1 cellular context compared by ENCODE assay signal in the genomic region with DNA sequence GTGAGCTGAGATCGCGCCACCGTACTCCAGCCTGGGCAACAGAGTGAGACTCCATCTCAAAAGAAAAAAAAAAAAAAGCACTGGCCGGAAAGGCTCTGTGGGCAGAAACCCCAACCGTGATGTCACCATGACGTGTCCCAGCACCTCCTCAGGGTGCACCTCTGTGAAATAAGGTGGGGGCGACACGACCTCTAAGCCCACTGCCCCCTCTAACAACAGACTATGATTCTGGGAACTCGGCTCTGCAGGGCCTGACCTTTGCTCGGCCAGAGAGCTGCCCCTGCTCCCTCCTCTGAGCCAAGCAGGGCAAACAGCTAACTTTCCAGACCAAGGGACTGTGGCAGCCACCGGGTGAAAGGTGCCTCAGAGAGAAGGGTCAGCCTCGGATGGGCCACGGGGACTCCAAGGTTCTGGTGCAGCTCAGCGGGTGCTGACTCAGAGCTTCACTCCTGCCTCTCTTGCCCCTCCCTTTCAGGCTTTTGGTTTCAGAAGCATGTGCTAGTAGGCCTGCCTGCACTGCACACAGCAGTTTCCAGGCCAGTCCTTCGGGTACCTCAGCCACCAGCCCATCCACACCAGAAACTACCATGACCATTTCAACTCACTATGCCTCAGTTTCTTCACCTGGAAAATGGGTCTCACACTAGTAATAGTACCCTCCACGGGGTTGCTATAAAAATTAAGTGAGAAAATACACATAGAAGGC.
TF ChIP-seq lines count a peak whose summit lies in the region.

No MANE protein-coding gene starts in this region.

TF ChIP-seq in HepG2, 621 proteins besides CTCF, POLR2A, EP300 and RAD21 (continued from another document and continues in another):
- TF ChIP-seq, protein P1, sequence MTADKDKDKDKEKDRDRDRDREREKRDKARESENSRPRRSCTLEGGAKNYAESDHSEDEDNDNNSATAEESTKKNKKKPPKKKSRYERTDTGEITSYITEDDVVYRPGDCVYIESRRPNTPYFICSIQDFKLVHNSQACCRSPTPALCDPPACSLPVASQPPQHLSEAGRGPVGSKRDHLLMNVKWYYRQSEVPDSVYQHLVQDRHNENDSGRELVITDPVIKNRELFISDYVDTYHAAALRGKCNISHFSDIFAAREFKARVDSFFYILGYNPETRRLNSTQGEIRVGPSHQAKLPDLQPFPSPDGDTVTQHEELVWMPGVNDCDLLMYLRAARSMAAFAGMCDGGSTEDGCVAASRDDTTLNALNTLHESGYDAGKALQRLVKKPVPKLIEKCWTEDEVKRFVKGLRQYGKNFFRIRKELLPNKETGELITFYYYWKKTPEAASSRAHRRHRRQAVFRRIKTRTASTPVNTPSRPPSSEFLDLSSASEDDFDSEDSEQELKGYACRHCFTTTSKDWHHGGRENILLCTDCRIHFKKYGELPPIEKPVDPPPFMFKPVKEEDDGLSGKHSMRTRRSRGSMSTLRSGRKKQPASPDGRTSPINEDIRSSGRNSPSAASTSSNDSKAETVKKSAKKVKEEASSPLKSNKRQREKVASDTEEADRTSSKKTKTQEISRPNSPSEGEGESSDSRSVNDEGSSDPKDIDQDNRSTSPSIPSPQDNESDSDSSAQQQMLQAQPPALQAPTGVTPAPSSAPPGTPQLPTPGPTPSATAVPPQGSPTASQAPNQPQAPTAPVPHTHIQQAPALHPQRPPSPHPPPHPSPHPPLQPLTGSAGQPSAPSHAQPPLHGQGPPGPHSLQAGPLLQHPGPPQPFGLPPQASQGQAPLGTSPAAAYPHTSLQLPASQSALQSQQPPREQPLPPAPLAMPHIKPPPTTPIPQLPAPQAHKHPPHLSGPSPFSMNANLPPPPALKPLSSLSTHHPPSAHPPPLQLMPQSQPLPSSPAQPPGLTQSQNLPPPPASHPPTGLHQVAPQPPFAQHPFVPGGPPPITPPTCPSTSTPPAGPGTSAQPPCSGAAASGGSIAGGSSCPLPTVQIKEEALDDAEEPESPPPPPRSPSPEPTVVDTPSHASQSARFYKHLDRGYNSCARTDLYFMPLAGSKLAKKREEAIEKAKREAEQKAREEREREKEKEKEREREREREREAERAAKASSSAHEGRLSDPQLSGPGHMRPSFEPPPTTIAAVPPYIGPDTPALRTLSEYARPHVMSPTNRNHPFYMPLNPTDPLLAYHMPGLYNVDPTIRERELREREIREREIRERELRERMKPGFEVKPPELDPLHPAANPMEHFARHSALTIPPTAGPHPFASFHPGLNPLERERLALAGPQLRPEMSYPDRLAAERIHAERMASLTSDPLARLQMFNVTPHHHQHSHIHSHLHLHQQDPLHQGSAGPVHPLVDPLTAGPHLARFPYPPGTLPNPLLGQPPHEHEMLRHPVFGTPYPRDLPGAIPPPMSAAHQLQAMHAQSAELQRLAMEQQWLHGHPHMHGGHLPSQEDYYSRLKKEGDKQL (CRISPR knock-in tag; IDR thresholded peaks at IDR 0.05; ENCODE audit: low read depth) = no peak
- TF ChIP-seq ZKSCAN5 (CRISPR knock-in tag; IDR thresholded peaks at IDR 0.05) (no peak), ZNF850 (CRISPR knock-in tag; conservative IDR thresholded peaks at IDR 0.05) (no peak), JUND (CRISPR knock-in tag; IDR thresholded peaks at IDR 0.05) (no peak), ZNF557 (CRISPR knock-in tag; IDR thresholded peaks at IDR 0.05) (no peak), TEAD3 (CRISPR knock-in tag; optimal IDR thresholded peaks at IDR 0.05; ENCODE audit: borderline replicate concordance) (no peak), ZBTB7A (CRISPR knock-in tag; IDR thresholded peaks at IDR 0.05) (peak; percentile 88; the same call in 1 of the 2 replicates), ZNF598 (CRISPR knock-in tag; IDR thresholded peaks at IDR 0.05; ENCODE audit: borderline replicate concordance) (no peak; the same call in 1 of the 2 replicates), KLF6 (CRISPR knock-in tag; IDR thresholded peaks at IDR 0.05) (no peak), MLXIP (CRISPR knock-in tag; IDR thresholded peaks at IDR 0.05; ENCODE audit: borderline replicate concordance) (no peak), SKI (IDR thresholded peaks at IDR 0.05; ENCODE audit: partially characterized antibody) (peak; percentile 41), ZSCAN31 (CRISPR knock-in tag; IDR thresholded peaks at IDR 0.05; ENCODE audit: low read depth) (0 out of 2 replicates have a peak, but pooled peaks have one; percentile 73), SP5 (CRISPR knock-in tag; IDR thresholded peaks at IDR 0.05; ENCODE audit: borderline replicate concordance, low read depth) (no peak), KMT2B (CRISPR knock-in tag; IDR thresholded peaks at IDR 0.05) (no peak), GABPA (IDR thresholded peaks at IDR 0.05; ENCODE audit: low read depth, low read length) (no peak), GABPA (CRISPR knock-in tag; IDR thresholded peaks at IDR 0.05; ENCODE audit: low read depth) (no peak), ZBTB44 (CRISPR knock-in tag; IDR thresholded peaks at IDR 0.05) (no peak), SMAD9 (CRISPR knock-in tag; IDR thresholded peaks at IDR 0.05) (no peak), TBX2 (CRISPR knock-in tag; IDR thresholded peaks at IDR 0.05; ENCODE audit: borderline replicate concordance) (0 out of 2 replicates have a peak, but pooled peaks have one; percentile 48), ETS1 (CRISPR knock-in tag; IDR thresholded peaks at IDR 0.05) (no peak), ZBTB38 (CRISPR knock-in tag; IDR thresholded peaks at IDR 0.05) (peak; percentile 75), HDAC1 (CRISPR knock-in tag; IDR thresholded peaks at IDR 0.05) (peak; percentile 31; the same call in 1 of the 2 replicates), ZNF121 (CRISPR knock-in tag; IDR thresholded peaks at IDR 0.05) (peak; percentile 92), CC2D1A (CRISPR knock-in tag; IDR thresholded peaks at IDR 0.05) (no peak), PAF1 (CRISPR knock-in tag; IDR thresholded peaks at IDR 0.05) (no peak), SAFB2 (CRISPR knock-in tag; IDR thresholded peaks at IDR 0.05; ENCODE audit: borderline replicate concordance, low read depth) (no peak; the same call in 1 of the 2 replicates)
- TF ChIP-seq, protein P2, sequence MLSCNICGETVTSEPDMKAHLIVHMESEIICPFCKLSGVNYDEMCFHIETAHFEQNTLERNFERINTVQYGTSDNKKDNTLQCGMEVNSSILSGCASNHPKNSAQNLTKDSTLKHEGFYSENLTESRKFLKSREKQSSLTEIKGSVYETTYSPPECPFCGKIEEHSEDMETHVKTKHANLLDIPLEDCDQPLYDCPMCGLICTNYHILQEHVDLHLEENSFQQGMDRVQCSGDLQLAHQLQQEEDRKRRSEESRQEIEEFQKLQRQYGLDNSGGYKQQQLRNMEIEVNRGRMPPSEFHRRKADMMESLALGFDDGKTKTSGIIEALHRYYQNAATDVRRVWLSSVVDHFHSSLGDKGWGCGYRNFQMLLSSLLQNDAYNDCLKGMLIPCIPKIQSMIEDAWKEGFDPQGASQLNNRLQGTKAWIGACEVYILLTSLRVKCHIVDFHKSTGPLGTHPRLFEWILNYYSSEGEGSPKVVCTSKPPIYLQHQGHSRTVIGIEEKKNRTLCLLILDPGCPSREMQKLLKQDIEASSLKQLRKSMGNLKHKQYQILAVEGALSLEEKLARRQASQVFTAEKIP (CRISPR knock-in tag; IDR thresholded peaks at IDR 0.05; ENCODE audit: borderline replicate concordance) = no peak
- TF ChIP-seq, protein P3, sequence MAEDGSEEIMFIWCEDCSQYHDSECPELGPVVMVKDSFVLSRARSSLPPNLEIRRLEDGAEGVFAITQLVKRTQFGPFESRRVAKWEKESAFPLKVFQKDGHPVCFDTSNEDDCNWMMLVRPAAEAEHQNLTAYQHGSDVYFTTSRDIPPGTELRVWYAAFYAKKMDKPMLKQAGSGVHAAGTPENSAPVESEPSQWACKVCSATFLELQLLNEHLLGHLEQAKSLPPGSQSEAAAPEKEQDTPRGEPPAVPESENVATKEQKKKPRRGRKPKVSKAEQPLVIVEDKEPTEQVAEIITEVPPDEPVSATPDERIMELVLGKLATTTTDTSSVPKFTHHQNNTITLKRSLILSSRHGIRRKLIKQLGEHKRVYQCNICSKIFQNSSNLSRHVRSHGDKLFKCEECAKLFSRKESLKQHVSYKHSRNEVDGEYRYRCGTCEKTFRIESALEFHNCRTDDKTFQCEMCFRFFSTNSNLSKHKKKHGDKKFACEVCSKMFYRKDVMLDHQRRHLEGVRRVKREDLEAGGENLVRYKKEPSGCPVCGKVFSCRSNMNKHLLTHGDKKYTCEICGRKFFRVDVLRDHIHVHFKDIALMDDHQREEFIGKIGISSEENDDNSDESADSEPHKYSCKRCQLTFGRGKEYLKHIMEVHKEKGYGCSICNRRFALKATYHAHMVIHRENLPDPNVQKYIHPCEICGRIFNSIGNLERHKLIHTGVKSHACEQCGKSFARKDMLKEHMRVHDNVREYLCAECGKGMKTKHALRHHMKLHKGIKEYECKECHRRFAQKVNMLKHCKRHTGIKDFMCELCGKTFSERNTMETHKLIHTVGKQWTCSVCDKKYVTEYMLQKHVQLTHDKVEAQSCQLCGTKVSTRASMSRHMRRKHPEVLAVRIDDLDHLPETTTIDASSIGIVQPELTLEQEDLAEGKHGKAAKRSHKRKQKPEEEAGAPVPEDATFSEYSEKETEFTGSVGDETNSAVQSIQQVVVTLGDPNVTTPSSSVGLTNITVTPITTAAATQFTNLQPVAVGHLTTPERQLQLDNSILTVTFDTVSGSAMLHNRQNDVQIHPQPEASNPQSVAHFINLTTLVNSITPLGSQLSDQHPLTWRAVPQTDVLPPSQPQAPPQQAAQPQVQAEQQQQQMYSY (CRISPR knock-in tag; IDR thresholded peaks at IDR 0.05) = no peak
- TF ChIP-seq, protein P4, sequence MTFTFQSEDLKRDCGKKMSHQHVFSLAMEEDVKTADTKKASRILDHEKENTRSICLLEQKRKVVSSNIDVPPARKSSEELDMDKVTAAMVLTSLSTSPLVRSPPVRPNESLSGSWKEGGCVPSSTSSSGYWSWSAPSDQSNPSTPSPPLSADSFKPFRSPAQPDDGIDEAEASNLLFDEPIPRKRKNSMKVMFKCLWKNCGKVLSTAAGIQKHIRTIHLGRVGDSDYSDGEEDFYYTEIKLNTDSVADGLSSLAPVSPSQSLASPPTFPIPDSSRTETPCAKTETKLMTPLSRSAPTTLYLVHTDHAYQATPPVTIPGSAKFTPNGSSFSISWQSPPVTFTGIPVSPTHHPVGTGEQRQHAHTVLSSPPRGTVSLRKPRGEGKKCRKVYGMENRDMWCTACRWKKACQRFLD (CRISPR knock-in tag; IDR thresholded peaks at IDR 0.05; ENCODE audit: borderline replicate concordance) = no peak
- TF ChIP-seq, protein P5, sequence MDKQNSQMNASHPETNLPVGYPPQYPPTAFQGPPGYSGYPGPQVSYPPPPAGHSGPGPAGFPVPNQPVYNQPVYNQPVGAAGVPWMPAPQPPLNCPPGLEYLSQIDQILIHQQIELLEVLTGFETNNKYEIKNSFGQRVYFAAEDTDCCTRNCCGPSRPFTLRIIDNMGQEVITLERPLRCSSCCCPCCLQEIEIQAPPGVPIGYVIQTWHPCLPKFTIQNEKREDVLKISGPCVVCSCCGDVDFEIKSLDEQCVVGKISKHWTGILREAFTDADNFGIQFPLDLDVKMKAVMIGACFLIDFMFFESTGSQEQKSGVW (CRISPR knock-in tag; IDR thresholded peaks at IDR 0.05; ENCODE audit: borderline replicate concordance) = no peak
